In the genomic region with DNA sequence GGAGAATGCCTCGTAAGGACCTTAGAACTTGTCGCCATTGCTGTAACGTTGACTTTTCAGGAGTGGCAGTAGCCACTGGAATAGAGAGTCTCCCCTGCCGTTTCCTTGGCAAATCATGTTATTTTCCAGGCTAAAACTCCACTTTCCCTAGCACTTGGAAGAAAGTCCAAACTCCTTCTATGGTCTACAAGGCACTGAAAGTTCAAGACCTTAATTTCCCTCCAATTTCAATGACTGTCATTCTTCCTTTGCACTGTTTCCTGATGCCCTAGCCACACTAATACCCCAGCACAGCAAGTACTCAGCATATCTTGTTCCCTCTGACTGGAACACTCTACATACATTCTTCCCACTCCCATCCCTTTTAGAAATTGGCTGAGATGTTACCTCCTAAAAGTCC, we compare ENCODE assay signal across 8 cellular contexts. TPM values are rescaled to one million over a fixed set of nuclear protein-coding genes. Genes with fewer than 3 reads are reported as not detected.
DNase-seq lines count a peak whose midpoint lies in the region; TF ChIP-seq lines count a peak whose summit lies in the region.

No MANE protein-coding gene starts in this region.

- TF ChIP-seq CTCF in liver (IDR thresholded peaks at IDR 0.05; ENCODE audit: low read depth, low read length, missing input control), result no peak
- TF ChIP-seq CTCF in tibial artery (IDR thresholded peaks at IDR 0.05), result no peak

- peaks cover 28% of the 10 kb centered on the region for H3K4me1 Mint-ChIP-seq in activated T-cell treated with anti-CD3 and anti-CD28 coated beads, Interleukin-2, amount 50 U/mL, for 24 hours (ENCODE audit: low read depth)

- 75% methylated on average over 4 of the region's 4 CpGs for WGBS in liver

- H3K27ac ChIP-seq in angular gyrus (ENCODE audit: low read depth, low read length) (peak overlapping the region; percentile 97), liver (ENCODE audit: low read depth in 1 of 2, low read length in 2 of 2) (peak overlapping the region; percentile 87 to 92), tibial artery (peak overlapping the region; percentile 99)

- H3K36me3 Mint-ChIP-seq in activated T-cell treated with anti-CD3 and anti-CD28 coated beads, Interleukin-2, amount 50 U/mL, for 24 hours (ENCODE audit: low read depth), result peaks cover 19% of the 10 kb centered on the region

- H3K4me3 ChIP-seq in liver (ENCODE audit: low read depth in 1 of 3, low read length in 3 of 3) (peak overlapping the region in 2 of 3 donors; percentile 99), tibial artery (peak overlapping the region; percentile 76 to 100)

- H3K4me3 Mint-ChIP-seq in activated T-cell treated with anti-CD3 and anti-CD28 coated beads, Interleukin-2, amount 50 U/mL, for 24 hours, result peak overlapping the region; percentile 93

- H3K9ac ChIP-seq in liver (ENCODE audit: low read depth in 1 of 2, low read length in 2 of 2), result no peak overlapping the region

- H3K36me3 ChIP-seq in liver (ENCODE audit: control insufficient read depth in 4 of 4, insufficient read depth in 3 of 4, low read depth in 1 of 4, low read length in 3 of 4), result no peaks in the 10 kb centered on the region
- H3K36me3 ChIP-seq in tibial artery, result no peaks in the 10 kb centered on the region

- no peaks in the 10 kb centered on the region for H3K27me3 Mint-ChIP-seq in activated T-cell treated with anti-CD3 and anti-CD28 coated beads, Interleukin-2, amount 50 U/mL, for 24 hours

- TF ChIP-seq RAD21 in liver (IDR thresholded peaks at IDR 0.05), result no peak

- intact Hi-C loops in tibial artery (cut with DNase I; ENCODE audit: low total_unique reads), result loop anchor here (10.0 kb wide), 1 partner anchor 1136 kb away; a partner anchor contains a TSS

- peak overlapping the region; percentile 83 for H3K27ac Mint-ChIP-seq in activated T-cell treated with anti-CD3 and anti-CD28 coated beads, Interleukin-2, amount 50 U/mL, for 24 hours

- H3K9me3 Mint-ChIP-seq in activated T-cell treated with anti-CD3 and anti-CD28 coated beads, Interleukin-2, amount 50 U/mL, for 24 hours, result no peaks in the 10 kb centered on the region

- H3K9me3 ChIP-seq in liver (ENCODE audit: control insufficient read depth in 4 of 4, low read length in 3 of 4) (no peaks in the 10 kb centered on the region), tibial artery (no peaks in the 10 kb centered on the region)

- no peaks in the 10 kb centered on the region for H3K27me3 ChIP-seq in liver (ENCODE audit: control insufficient read depth in 4 of 4, insufficient read depth in 4 of 4, low read length in 3 of 4)
- no peaks in the 10 kb centered on the region for H3K27me3 ChIP-seq in tibial artery

- peaks cover 5 to 53% (median 39%) of the 10 kb centered on the region in 4 donors for H3K4me1 ChIP-seq in liver (ENCODE audit: control insufficient read depth in 4 of 4, insufficient read depth in 4 of 4, low read length in 3 of 4)
- H3K4me1 ChIP-seq in tibial artery, result peaks cover 0 to 27% (median 10%) of the 10 kb centered on the region in 4 donors

- DNase-seq in activated T-cell treated with anti-CD3 and anti-CD28 coated beads, Interleukin-2, amount 50 U/mL, for 24 hours, result no peak
- DNase-seq in activated T-cell treated with anti-CD3 and anti-CD28 coated beads, Interleukin-2, amount 50 U/mL, for 48 hours, result no peak
- DNase-seq in tibial artery (no peak), SIG-M5 treated with dmso at 0.1 percent for 504 hours (lab: John Stamatoyannopoulos, UW; ENCODE audit: unreplicated experiment) (no peak)
- no peak for DNase-seq in stimulated activated CD4-positive, alpha-beta T cell treated with anti-CD3 and anti-CD28 coated beads, Interleukin-12 subunit alpha, Interleukin-12 subunit beta, amount 100 ng/mL, for 4 hours
- no peak for DNase-seq in stimulated activated CD4-positive, alpha-beta T cell treated with anti-CD3 and anti-CD28 coated beads, Interleukin-4, amount 100 ng/mL, for 1 hour

TF ChIP-seq in liver, 16 proteins besides CTCF, POLR2A, EP300 and RAD21:
- TF ChIP-seq EGR1 (IDR thresholded peaks at IDR 0.05; ENCODE audit: low read depth in 2 of 2) (no peak), RXRA (IDR thresholded peaks at IDR 0.05) (no peak), YY1 (IDR thresholded peaks at IDR 0.05) (no peak), JUND (IDR thresholded peaks at IDR 0.05) (no peak), FOXA2 (IDR thresholded peaks at IDR 0.05) (no peak), SP1 (IDR thresholded peaks at IDR 0.05) (no peak), NR2F2 (IDR thresholded peaks at IDR 0.05) (no peak), GABPA (IDR thresholded peaks at IDR 0.05 in 1 of 2, conservative IDR thresholded peaks at IDR 0.05 in 1 of 2) (no peak), FOXA1 (IDR thresholded peaks at IDR 0.05) (no peak), HNF4G (IDR thresholded peaks at IDR 0.05) (no peak), TAF1 (conservative IDR thresholded peaks at IDR 0.05) (no peak), HNF4A (conservative IDR thresholded peaks at IDR 0.05) (no peak)
- TF ChIP-seq, protein P1, sequence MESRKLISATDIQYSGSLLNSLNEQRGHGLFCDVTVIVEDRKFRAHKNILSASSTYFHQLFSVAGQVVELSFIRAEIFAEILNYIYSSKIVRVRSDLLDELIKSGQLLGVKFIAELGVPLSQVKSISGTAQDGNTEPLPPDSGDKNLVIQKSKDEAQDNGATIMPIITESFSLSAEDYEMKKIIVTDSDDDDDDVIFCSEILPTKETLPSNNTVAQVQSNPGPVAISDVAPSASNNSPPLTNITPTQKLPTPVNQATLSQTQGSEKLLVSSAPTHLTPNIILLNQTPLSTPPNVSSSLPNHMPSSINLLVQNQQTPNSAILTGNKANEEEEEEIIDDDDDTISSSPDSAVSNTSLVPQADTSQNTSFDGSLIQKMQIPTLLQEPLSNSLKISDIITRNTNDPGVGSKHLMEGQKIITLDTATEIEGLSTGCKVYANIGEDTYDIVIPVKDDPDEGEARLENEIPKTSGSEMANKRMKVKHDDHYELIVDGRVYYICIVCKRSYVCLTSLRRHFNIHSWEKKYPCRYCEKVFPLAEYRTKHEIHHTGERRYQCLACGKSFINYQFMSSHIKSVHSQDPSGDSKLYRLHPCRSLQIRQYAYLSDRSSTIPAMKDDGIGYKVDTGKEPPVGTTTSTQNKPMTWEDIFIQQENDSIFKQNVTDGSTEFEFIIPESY (IDR thresholded peaks at IDR 0.05), result no peak
- TF ChIP-seq, protein P2, sequence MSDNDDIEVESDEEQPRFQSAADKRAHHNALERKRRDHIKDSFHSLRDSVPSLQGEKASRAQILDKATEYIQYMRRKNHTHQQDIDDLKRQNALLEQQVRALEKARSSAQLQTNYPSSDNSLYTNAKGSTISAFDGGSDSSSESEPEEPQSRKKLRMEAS (IDR thresholded peaks at IDR 0.05), result no peak
- TF ChIP-seq, protein P3, sequence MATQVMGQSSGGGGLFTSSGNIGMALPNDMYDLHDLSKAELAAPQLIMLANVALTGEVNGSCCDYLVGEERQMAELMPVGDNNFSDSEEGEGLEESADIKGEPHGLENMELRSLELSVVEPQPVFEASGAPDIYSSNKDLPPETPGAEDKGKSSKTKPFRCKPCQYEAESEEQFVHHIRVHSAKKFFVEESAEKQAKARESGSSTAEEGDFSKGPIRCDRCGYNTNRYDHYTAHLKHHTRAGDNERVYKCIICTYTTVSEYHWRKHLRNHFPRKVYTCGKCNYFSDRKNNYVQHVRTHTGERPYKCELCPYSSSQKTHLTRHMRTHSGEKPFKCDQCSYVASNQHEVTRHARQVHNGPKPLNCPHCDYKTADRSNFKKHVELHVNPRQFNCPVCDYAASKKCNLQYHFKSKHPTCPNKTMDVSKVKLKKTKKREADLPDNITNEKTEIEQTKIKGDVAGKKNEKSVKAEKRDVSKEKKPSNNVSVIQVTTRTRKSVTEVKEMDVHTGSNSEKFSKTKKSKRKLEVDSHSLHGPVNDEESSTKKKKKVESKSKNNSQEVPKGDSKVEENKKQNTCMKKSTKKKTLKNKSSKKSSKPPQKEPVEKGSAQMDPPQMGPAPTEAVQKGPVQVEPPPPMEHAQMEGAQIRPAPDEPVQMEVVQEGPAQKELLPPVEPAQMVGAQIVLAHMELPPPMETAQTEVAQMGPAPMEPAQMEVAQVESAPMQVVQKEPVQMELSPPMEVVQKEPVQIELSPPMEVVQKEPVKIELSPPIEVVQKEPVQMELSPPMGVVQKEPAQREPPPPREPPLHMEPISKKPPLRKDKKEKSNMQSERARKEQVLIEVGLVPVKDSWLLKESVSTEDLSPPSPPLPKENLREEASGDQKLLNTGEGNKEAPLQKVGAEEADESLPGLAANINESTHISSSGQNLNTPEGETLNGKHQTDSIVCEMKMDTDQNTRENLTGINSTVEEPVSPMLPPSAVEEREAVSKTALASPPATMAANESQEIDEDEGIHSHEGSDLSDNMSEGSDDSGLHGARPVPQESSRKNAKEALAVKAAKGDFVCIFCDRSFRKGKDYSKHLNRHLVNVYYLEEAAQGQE (IDR thresholded peaks at IDR 0.05), result no peak
- TF ChIP-seq, protein P4, sequence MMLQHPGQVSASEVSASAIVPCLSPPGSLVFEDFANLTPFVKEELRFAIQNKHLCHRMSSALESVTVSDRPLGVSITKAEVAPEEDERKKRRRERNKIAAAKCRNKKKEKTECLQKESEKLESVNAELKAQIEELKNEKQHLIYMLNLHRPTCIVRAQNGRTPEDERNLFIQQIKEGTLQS (IDR thresholded peaks at IDR 0.05), result no peak
TF ChIP-seq in liver: peak in this region for 0.

RNA-seq across cellular contexts. Expression of a gene that starts 1.8 kb away (rescaled TPM):
- 10 to 100 TPM in 1 of 2 donors, 1 to 10 TPM in 1; 5.4 to 34.6 TPM for total RNA-seq in liver
- polyA plus RNA-seq in liver, result 10 to 100 TPM; 10.5 to 12.5 TPM
